In the genomic region with DNA sequence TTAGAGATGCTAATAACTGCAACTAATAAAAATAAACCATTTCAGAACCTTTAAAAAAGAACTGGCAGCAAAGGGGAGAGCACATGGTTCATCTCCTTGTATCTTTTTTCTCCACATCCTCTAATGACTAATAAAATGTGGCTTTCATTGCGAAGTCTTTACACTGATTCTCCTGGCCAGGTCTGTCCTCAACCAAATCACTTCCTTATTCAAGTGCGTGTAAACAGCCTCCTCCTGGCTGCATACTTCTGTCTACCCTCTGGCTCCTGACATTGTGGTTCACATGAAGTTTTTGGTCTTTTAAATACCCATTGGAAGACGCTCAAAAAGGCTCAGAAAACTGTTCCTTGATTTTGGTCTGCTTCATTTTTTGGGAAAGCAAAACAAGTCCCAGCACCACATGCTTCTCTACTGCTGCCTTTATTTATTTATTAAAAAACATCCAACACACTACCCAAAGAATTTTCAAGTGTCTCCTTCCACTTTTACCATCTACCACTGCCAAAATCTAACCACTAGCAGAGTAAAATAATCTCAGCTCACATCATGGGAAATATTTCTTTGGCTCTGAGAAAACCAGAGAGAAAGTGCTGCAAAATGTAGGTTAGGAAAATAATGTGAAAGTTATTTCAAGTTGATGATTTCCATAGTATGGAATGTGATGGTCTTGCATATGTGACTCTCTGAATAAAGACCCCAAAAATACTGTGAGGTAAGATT, we compare ENCODE assay signal across 14 cellular contexts.
A peak's percentile ranks its signal among the peaks of the same experiment; 100 is the strongest.
DNase-seq lines count a peak whose midpoint lies in the region; ATAC-seq, FAIRE-seq and TF ChIP-seq lines count a peak whose summit lies in the region.
"Had no signal": no experiment of that assay in that cellular context is flagged by ENCODE, and none has a peak within 500 bp of the region (broad histone marks: within the 10 kb centered on the region; RNA-seq: fewer than 3 reads in every experiment).

No MANE protein-coding gene starts in this region.

- H3K9ac ChIP-seq in colonic mucosa (ENCODE audit: low read depth in 2 of 2, low read length in 2 of 2) = no peak overlapping the region

- DNase-seq in Daoy (ENCODE audit: low read depth) = peak; percentile 21
- DNase-seq in NB4 (ENCODE audit: low read depth) = peak; percentile 52
- DNase-seq in epithelial cell of prostate (ENCODE audit: low read depth, low spot score) = peak; percentile 50
- DNase-seq in osteocyte (ENCODE audit: extremely low spot score, unreplicated experiment) = no peak
- no peak for DNase-seq in colonic mucosa
- DNase-seq in HTR-8/SVneo (ENCODE audit: insufficient read length, low spot score) = no peak
- no peak for DNase-seq in thyroid gland
- DNase-seq: CD8-positive, alpha-beta T cell; natural killer cell; NCI-H2029; T-helper 9 cell had no signal

- intact Hi-C loops in colonic mucosa (cut with DNase I) (no loop called here), thyroid gland (cut with DNase I) (no loop called here)

- TF ChIP-seq POLR2A in NB4 (IDR thresholded peaks at IDR 0.05; ENCODE audit: extremely low read depth, insufficient read length) = no peak
- no peak for TF ChIP-seq POLR2A in thyroid gland (IDR thresholded peaks at IDR 0.05)

- H3K27ac Mint-ChIP-seq in osteocyte (ENCODE audit: unreplicated experiment) = peak overlapping the region; percentile 93
- H3K27ac Mint-ChIP-seq: CD8-positive, alpha-beta T cell had no signal

- TF ChIP-seq CTCF in NB4 (IDR thresholded peaks at IDR 0.05; ENCODE audit: low read depth, low read length) = no peak
- no peak for TF ChIP-seq CTCF in osteocyte (IDR thresholded peaks at IDR 0.05)
- no peak for TF ChIP-seq CTCF in colonic mucosa (IDR thresholded peaks at IDR 0.05)
- TF ChIP-seq CTCF in thyroid gland (IDR thresholded peaks at IDR 0.05) = no peak

- ATAC-seq in GM18868 (IDR thresholded peaks at IDR 0.05; ENCODE audit: unreplicated experiment) = no peak
- ATAC-seq: CD8-positive, alpha-beta T cell; natural killer cell had no signal

- no peak for FAIRE-seq in HTR-8/SVneo (lab: Jason Lieb, UNC)
- FAIRE-seq: endometrium, islet of Langerhans had no signal

- no peaks in the 10 kb centered on the region for H3K9me3 Mint-ChIP-seq in osteocyte (ENCODE audit: unreplicated experiment)
- H3K9me3 Mint-ChIP-seq: CD8-positive, alpha-beta T cell; natural killer cell had no signal

- peak overlapping the region; percentile 36 for H3K4me3 Mint-ChIP-seq in osteocyte (ENCODE audit: unreplicated experiment)
- H3K4me3 Mint-ChIP-seq: CD8-positive, alpha-beta T cell; natural killer cell had no signal

- H3K36me3 Mint-ChIP-seq in osteocyte (ENCODE audit: unreplicated experiment) = no peaks in the 10 kb centered on the region
- H3K36me3 Mint-ChIP-seq: natural killer cell had no signal

- 80 to 81% methylated on average over 3 of the region's 3 CpGs for WGBS in thyroid gland, 2 donors

- peaks cover 31% of the 10 kb centered on the region for H3K4me1 Mint-ChIP-seq in osteocyte (ENCODE audit: unreplicated experiment)

- no peak overlapping the region for H3K4me3 ChIP-seq in NB4 (ENCODE audit: low read depth, low read length)
- H3K4me3 ChIP-seq in colonic mucosa = no peak overlapping the region
- no peak overlapping the region for H3K4me3 ChIP-seq in thyroid gland (replicated peaks in 1 of 3)

- H3K27me3 Mint-ChIP-seq in osteocyte (ENCODE audit: unreplicated experiment) = no peaks in the 10 kb centered on the region

- H3K27ac ChIP-seq in epithelial cell of prostate (peak overlapping the region; percentile 41), colonic mucosa (no peak overlapping the region), thyroid gland (no peak overlapping the region)

- H3K9me3 ChIP-seq in colonic mucosa (no peaks in the 10 kb centered on the region), thyroid gland (no peaks in the 10 kb centered on the region)

- H3K4me1 ChIP-seq in colonic mucosa = no peaks in the 10 kb centered on the region
- peaks cover 15 to 24% of the 10 kb centered on the region in 2 donors for H3K4me1 ChIP-seq in thyroid gland

- H3K36me3 ChIP-seq in colonic mucosa = peaks cover 4% of the 10 kb centered on the region
- H3K36me3 ChIP-seq in thyroid gland = no peaks in the 10 kb centered on the region

- H3K27me3 ChIP-seq in colonic mucosa (no peaks in the 10 kb centered on the region), thyroid gland (no peaks in the 10 kb centered on the region)

Comparison
In these comparisons a context has a peak if more than half of its experiments do, and no peak if none do; other contexts are left out.
1. DNase-seq: peak in Daoy (single experiment), NB4 (single experiment) and epithelial cell of prostate (single experiment); none in osteocyte (single experiment), colonic mucosa (single experiment), HTR-8/SVneo (single experiment) and thyroid gland (0 of 2).